ENCODE assay signal across 26 cellular contexts in the genomic region with DNA sequence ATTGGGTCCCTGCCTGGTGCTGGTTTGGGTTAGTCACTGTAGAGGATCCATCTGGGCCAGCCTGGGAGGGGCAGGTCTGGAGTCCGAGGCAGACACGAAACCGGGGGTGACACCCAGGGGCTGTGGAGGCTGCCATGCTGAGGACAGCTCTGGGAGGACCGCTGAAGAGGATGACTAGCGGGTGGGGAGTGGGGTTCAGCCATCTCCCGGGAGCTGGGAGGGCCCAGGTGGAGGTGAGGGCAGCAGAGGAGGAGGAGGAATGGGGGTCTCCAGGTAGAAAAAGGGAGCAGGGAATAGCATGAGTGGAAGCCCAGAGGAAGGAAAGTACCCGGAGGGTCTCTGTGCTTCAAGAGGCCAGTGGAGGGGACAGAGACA. TPM values are rescaled to one million over a fixed set of nuclear protein-coding genes. Genes with fewer than 3 reads are reported as not detected.
"Had no signal": no experiment of that assay in that cellular context is flagged by ENCODE, and none has a peak within 500 bp of the region (broad histone marks: within the 10 kb centered on the region; RNA-seq: fewer than 3 reads in every experiment).

No MANE protein-coding gene starts in this region.

- H3K4me2 ChIP-seq: smooth muscle cell had no signal

- H3K9ac ChIP-seq: parathyroid adenoma had no signal

- H3K9me3 Mint-ChIP-seq: neural crest cell had no signal

- H3K4me3 Mint-ChIP-seq: naive B cell; neural crest cell; stimulated activated naive B cell treated with anti-CD40 and anti-IgM and Interleukin-4, amounts not matched to agents 10 μg/mL and 1 μg/mL and 100 μg/mL, for 72 hours had no signal

- H3K4me1 ChIP-seq: parathyroid adenoma, thyroid gland had no signal

- H3K4me3 ChIP-seq: heart left ventricle, left ventricle myocardium inferior, right atrium auricular region, right lobe of liver, testis, thyroid gland, transverse colon had no signal

- ATAC-seq: heart left ventricle; stimulated activated naive B cell treated with anti-CD40 and anti-IgM and Interleukin-4, amounts not matched to agents 10 μg/mL and 1 μg/mL and 100 μg/mL, for 72 hours; stimulated activated naive CD8-positive, alpha-beta T cell treated with anti-CD3 and anti-CD28 coated beads, Interleukin-15, Interleukin-2, amounts not matched to agents 100 U/mL and 50 U/mL, for 24 hours had no signal

- H3K4me1 Mint-ChIP-seq: neural crest cell had no signal

- H3K9me3 ChIP-seq: testis, thyroid gland had no signal

- H2AFZ ChIP-seq: parathyroid adenoma had no signal

- FAIRE-seq: keratinocyte had no signal

- DNase-seq: glutamatergic neuron; left ventricle myocardium inferior; mammary epithelial cell; mesenchymal stem cell; naive B cell; occipital lobe; stimulated activated CD4-positive, alpha-beta T cell treated with anti-CD3 and anti-CD28 coated beads, Interleukin-2, amount 100 ng/mL, for 24 hours; stimulated activated CD4-positive, alpha-beta T cell treated with anti-CD3 and anti-CD28 coated beads, Interleukin-4, amount 100 ng/mL, for 1 hour; stimulated activated naive B cell treated with anti-CD40 and anti-IgM and Interleukin-4, amounts not matched to agents 10 μg/mL and 1 μg/mL and 100 μg/mL, for 72 hours; stimulated activated naive CD8-positive, alpha-beta T cell treated with anti-CD3 and anti-CD28 coated beads, Interleukin-15, Interleukin-2, amounts not matched to agents 100 U/mL and 50 U/mL, for 24 hours; stomach; thyroid gland had no signal

- H3K27ac Mint-ChIP-seq: naive B cell; nephron; stimulated activated naive B cell treated with anti-CD40 and anti-IgM and Interleukin-4, amounts not matched to agents 10 μg/mL and 1 μg/mL and 100 μg/mL, for 72 hours had no signal

- H3K36me3 ChIP-seq: heart left ventricle, left ventricle myocardium inferior, neutrophil, right atrium auricular region, right lobe of liver, stomach, thyroid gland, transverse colon, upper lobe of left lung had no signal

- H3K27ac ChIP-seq: heart left ventricle, left ventricle myocardium inferior, neutrophil, parathyroid adenoma, right atrium auricular region, right lobe of liver, stomach, testis, thyroid gland, transverse colon, upper lobe of left lung had no signal

- H3K27me3 ChIP-seq: right lobe of liver, testis had no signal

RNA-seq across cellular contexts. Expression of gene DIO3, which starts 4.0 kb away (rescaled TPM):
- total RNA-seq: left ventricle myocardium inferior, mammary epithelial cell, occipital lobe, pulmonary artery endothelial cell, renal cortical epithelial cell had no signal
- polyA plus RNA-seq: keratinocyte, mammary epithelial cell had no signal
